ENCODE assay signal across 1 cellular context in genomic region chr10:80167471-80167870, GRCh38.
TF ChIP-seq lines count a peak whose summit lies in the region.

No MANE protein-coding gene starts in this region.

TF ChIP-seq in IMR-90, 13 proteins besides CTCF, POLR2A, EP300 and RAD21:
- TF ChIP-seq BHLHE40 (IDR thresholded peaks at IDR 0.05; ENCODE audit: low read depth, low read length) (no peak), SMC3 (IDR thresholded peaks at IDR 0.05; ENCODE audit: low read depth, low read length) (no peak), RCOR1 (IDR thresholded peaks at IDR 0.05; ENCODE audit: insufficient replicate concordance, low read length) (no peak), NFE2L2 (IDR thresholded peaks at IDR 0.05; ENCODE audit: low read depth, low read length) (no peak), USF2 (IDR thresholded peaks at IDR 0.05; ENCODE audit: low read depth, low read length) (no peak), MAZ (IDR thresholded peaks at IDR 0.05; ENCODE audit: borderline replicate concordance, low read depth, low read length) (no peak), CHD1 (IDR thresholded peaks at IDR 0.05; ENCODE audit: low read depth, low read length) (no peak), ELK1 (IDR thresholded peaks at IDR 0.05; ENCODE audit: borderline replicate concordance, low read depth, low read length) (no peak), CEBPB (IDR thresholded peaks at IDR 0.05; ENCODE audit: low read depth, low read length) (no peak), MAFK (IDR thresholded peaks at IDR 0.05; ENCODE audit: low read depth, low read length) (no peak), MXI1 (IDR thresholded peaks at IDR 0.05; ENCODE audit: borderline replicate concordance, low read depth, low read length) (no peak), FOS (IDR thresholded peaks at IDR 0.05; ENCODE audit: low read depth, low read length) (no peak), RFX5 (IDR thresholded peaks at IDR 0.05; ENCODE audit: low read depth, low read length) (no peak)
